In genomic region chr1:66532214-66532613, GRCh38 we compare ENCODE assay signal across 13 cellular contexts. TPM values are rescaled to one million over a fixed set of nuclear protein-coding genes. Genes with fewer than 3 reads are reported as not detected.
DNase-seq lines count a peak whose midpoint lies in the region; ATAC-seq and TF ChIP-seq lines count a peak whose summit lies in the region.
"Had no signal": no experiment of that assay in that cellular context is flagged by ENCODE, and none has a peak within 500 bp of the region (broad histone marks: within the 10 kb centered on the region; RNA-seq: fewer than 3 reads in every experiment).

No MANE protein-coding gene starts in this region.

- peaks cover 0 to 16% (median 8%) of the 10 kb centered on the region in 4 donors for H3K4me1 ChIP-seq in upper lobe of left lung

- H3K27ac Mint-ChIP-seq in activated naive CD4-positive, alpha-beta T cell treated with anti-CD3 and anti-CD28 coated beads for 36 hours: no peak overlapping the region
- peak overlapping the region in 1 of 10 donors; percentile 58 for H3K27ac Mint-ChIP-seq in naive thymus-derived CD8-positive, alpha-beta T cell

- POLR2A ChIA-PET in naive thymus-derived CD8-positive, alpha-beta T cell (lab: Charles Lee): no interaction called here

- 64 to 85% methylated on average over 1 of the region's 1 CpG for WGBS in upper lobe of left lung, 2 donors

- DNase-seq in activated naive CD4-positive, alpha-beta T cell treated with anti-CD3 and anti-CD28 coated beads for 36 hours: no peak
- DNase-seq in activated naive CD4-positive, alpha-beta T cell treated with anti-CD3 and anti-CD28 coated beads, Interleukin-2, amount 50 U/mL, for 16 hours: no peak
- DNase-seq in dorsolateral prefrontal cortex (no peak), upper lobe of left lung (no peak)
- DNase-seq in naive thymus-derived CD8-positive, alpha-beta T cell: no peak
- DNase-seq: Kasumi-1, NCI-H187, Right ventricle myocardium superior, T-helper 9 cell had no signal

- peaks cover 28% of the 10 kb centered on the region for H3K27me3 Mint-ChIP-seq in activated naive CD4-positive, alpha-beta T cell treated with anti-CD3 and anti-CD28 coated beads for 36 hours (ENCODE audit: low read depth)
- H3K27me3 Mint-ChIP-seq in naive thymus-derived CD8-positive, alpha-beta T cell: peaks cover 27 to 62% (median 36%) of the 10 kb centered on the region in 5 donors

- H3K9me3 ChIP-seq in upper lobe of left lung: no peaks in the 10 kb centered on the region
- H3K9me3 ChIP-seq: tibial nerve had no signal

- H3K27ac ChIP-seq in dorsolateral prefrontal cortex: peak overlapping the region in 56 of 59 donors; percentile 40 to 96 (median 92)
- H3K27ac ChIP-seq in upper lobe of left lung: peak overlapping the region; percentile 67 to 80 (median 76)

- no peaks in the 10 kb centered on the region for H3K36me3 ChIP-seq in upper lobe of left lung
- H3K36me3 ChIP-seq: tibial nerve had no signal

- peak overlapping the region in 32 of 59 donors; percentile 68 to 87 (median 76) for H3K4me3 ChIP-seq in dorsolateral prefrontal cortex
- no peak overlapping the region for H3K4me3 ChIP-seq in upper lobe of left lung

- no peak for TF ChIP-seq POLR2A in upper lobe of left lung (IDR thresholded peaks at IDR 0.05)

- CTCF ChIA-PET in activated naive CD4-positive, alpha-beta T cell treated with anti-CD3 and anti-CD28 coated beads for 36 hours (lab: Charles Lee): interaction anchor here (0.9 kb wide), 1 partner anchor 13 kb away, joined by 3 read pairs; no protein-coding TSS in a partner anchor

- TF ChIP-seq EP300 in upper lobe of left lung (IDR thresholded peaks at IDR 0.05): no peak

- peaks cover 9% of the 10 kb centered on the region for H3K4me1 Mint-ChIP-seq in activated naive CD4-positive, alpha-beta T cell treated with anti-CD3 and anti-CD28 coated beads for 36 hours (ENCODE audit: low read depth)
- H3K4me1 Mint-ChIP-seq in naive thymus-derived CD8-positive, alpha-beta T cell: peaks cover 11 to 26% (median 17%) of the 10 kb centered on the region in 4 donors

- H3K27me3 ChIP-seq in dorsolateral prefrontal cortex (no peaks in the 10 kb centered on the region), upper lobe of left lung (no peaks in the 10 kb centered on the region)
- H3K27me3 ChIP-seq: tibial nerve had no signal

- intact Hi-C loops in activated naive CD4-positive, alpha-beta T cell treated with anti-CD3 and anti-CD28 coated beads for 36 hours (cut with micrococcal nuclease): no loop called here
- intact Hi-C loops in dorsolateral prefrontal cortex (cut with DNase I): loop anchor here (5.0 to 10.0 kb wide), 2 partner anchors 110 to 177 kb away; no protein-coding TSS in a partner anchor

- H3K36me3 Mint-ChIP-seq in activated naive CD4-positive, alpha-beta T cell treated with anti-CD3 and anti-CD28 coated beads for 36 hours (ENCODE audit: low read depth): no peaks in the 10 kb centered on the region
- no peaks in the 10 kb centered on the region for H3K36me3 Mint-ChIP-seq in naive thymus-derived CD8-positive, alpha-beta T cell

- ATAC-seq in naive thymus-derived CD8-positive, alpha-beta T cell: no peak
- ATAC-seq in upper lobe of left lung (ENCODE audit: low FRiP score in 2 of 2) (no peak), HG02852 (IDR thresholded peaks at IDR 0.05; ENCODE audit: unreplicated experiment) (no peak), GM21423 (IDR thresholded peaks at IDR 0.05; ENCODE audit: unreplicated experiment) (no peak), HG02623 (IDR thresholded peaks at IDR 0.05; ENCODE audit: unreplicated experiment) (no peak)

- H3K9me3 Mint-ChIP-seq in activated naive CD4-positive, alpha-beta T cell treated with anti-CD3 and anti-CD28 coated beads for 36 hours: no peaks in the 10 kb centered on the region
- no peaks in the 10 kb centered on the region for H3K9me3 Mint-ChIP-seq in naive thymus-derived CD8-positive, alpha-beta T cell

- no peak for TF ChIP-seq CTCF in dorsolateral prefrontal cortex (IDR thresholded peaks at IDR 0.05 in 54 of 56, conservative IDR thresholded peaks at IDR 0.05 in 2 of 56; ENCODE audit: low read depth in 1 of 56, partially characterized antibody in 56 of 56)
- no peak for TF ChIP-seq CTCF in upper lobe of left lung (IDR thresholded peaks at IDR 0.05)

- H3K4me3 Mint-ChIP-seq in activated naive CD4-positive, alpha-beta T cell treated with anti-CD3 and anti-CD28 coated beads for 36 hours: peak overlapping the region; percentile 78
- peak overlapping the region; percentile 52 to 92 (median 86) for H3K4me3 Mint-ChIP-seq in naive thymus-derived CD8-positive, alpha-beta T cell

RNA-seq across cellular contexts. Expression of gene SGIP1, which starts 1.7 kb away (rescaled TPM):
- under 1 TPM in 1 of 2 experiments, not detected in 1; 0.07 TPM for total RNA-seq in activated naive CD4-positive, alpha-beta T cell treated with anti-CD3 and anti-CD28 coated beads for 36 hours
- 100 to 1,000 TPM; 106 to 187 (median 149) TPM for total RNA-seq in dorsolateral prefrontal cortex
- not detected for total RNA-seq in naive thymus-derived CD8-positive, alpha-beta T cell
- polyA plus RNA-seq in naive thymus-derived CD8-positive, alpha-beta T cell: not detected
- 10 to 100 TPM in 3 of 6 donors, 1 to 10 TPM in 3; 5.8 to 29.3 (median 10.0) TPM for total RNA-seq in upper lobe of left lung

Comparison
In these comparisons a context has a peak if more than half of its experiments do, and no peak if none do; other contexts are left out.
1. H3K4me3 ChIP-seq: peak in dorsolateral prefrontal cortex (32 of 59); none in upper lobe of left lung (0 of 4).
2. RNA of gene SGIP1, which starts 1.7 kb away (total RNA-seq): 106 to 187 TPM in dorsolateral prefrontal cortex and 5.8 to 29.3 TPM in upper lobe of left lung; 0.07 TPM in activated naive CD4-positive, alpha-beta T cell treated with anti-CD3 and anti-CD28 coated beads for 36 hours and not detected in naive thymus-derived CD8-positive, alpha-beta T cell; every median in the first group is over 4 times any median in the second.